ENCODE assay signal across 10 cellular contexts in genomic region chr17:81236784-81237183, GRCh38.
"Had no signal": no experiment of that assay in that cellular context is flagged by ENCODE, and none has a peak within 500 bp of the region (broad histone marks: within the 10 kb centered on the region; RNA-seq: fewer than 3 reads in every experiment).

No MANE protein-coding gene starts in this region.

- H3K36me3 ChIP-seq: cardiac muscle cell had no signal

- ATAC-seq: activated CD4-positive, CD25-positive, alpha-beta regulatory T cell treated with anti-CD3 and anti-CD28 coated beads, Interleukin-2, amount 50 U/mL, for 24 hours; activated T-cell treated with anti-CD3 and anti-CD28 coated beads, Interleukin-2, amount 50 U/mL, for 72 hours had no signal

- H3K9me3 ChIP-seq: right atrium auricular region, tibial nerve had no signal

- H3K27ac ChIP-seq: cardiac muscle cell, right atrium auricular region, tibial nerve had no signal

- DNase-seq: activated CD4-positive, alpha-beta T cell treated with anti-CD3 and anti-CD28 coated beads, Interleukin-2, amount 50 U/mL, for 4 hours; activated naive CD4-positive, alpha-beta T cell treated with Interleukin-2 at 50 U/mL for 16 hours; activated T-cell treated with anti-CD3 and anti-CD28 coated beads, Interleukin-2, amount 50 U/mL, for 72 hours; islet precursor cell; posterior cingulate gyrus had no signal

- H3K27ac Mint-ChIP-seq: activated T-cell treated with anti-CD3 and anti-CD28 coated beads, Interleukin-2, amount 50 U/mL, for 72 hours had no signal

- H3K27me3 ChIP-seq: cardiac muscle cell, right atrium auricular region, tibial nerve had no signal

- H3K4me3 ChIP-seq: cardiac muscle cell, smooth muscle cell had no signal

- H3K9me3 Mint-ChIP-seq: activated T-cell treated with anti-CD3 and anti-CD28 coated beads, Interleukin-2, amount 50 U/mL, for 72 hours had no signal
